Comparison of ENCODE assay signal across 2 cellular contexts in genomic region chr1:45412899-45413298, GRCh38.
TF ChIP-seq lines count a peak whose summit lies in the region.

No MANE protein-coding gene starts in this region.

TF ChIP-seq in GM12878, 131 proteins besides CTCF, POLR2A, EP300 and RAD21:
- no peak for TF ChIP-seq STAT1 (conservative IDR thresholded peaks at IDR 0.05)
- TF ChIP-seq FOXK2 (IDR thresholded peaks at IDR 0.05), result no peak
- no peak; the same call in 1 of the 2 replicates for TF ChIP-seq SMC3 (IDR thresholded peaks at IDR 0.05; ENCODE audit: borderline replicate concordance, low read length)
- no peak for TF ChIP-seq FOS (IDR thresholded peaks at IDR 0.05; ENCODE audit: borderline replicate concordance, extremely low read depth, insufficient read length)
- no peak for TF ChIP-seq FOXM1 (IDR thresholded peaks at IDR 0.05; ENCODE audit: low read depth, low read length)
- TF ChIP-seq ZZZ3 (IDR thresholded peaks at IDR 0.05; ENCODE audit: control insufficient read depth, insufficient read length, low read depth), result no peak
- no peak for TF ChIP-seq ZBED1 (IDR thresholded peaks at IDR 0.05; ENCODE audit: borderline replicate concordance)
- no peak for TF ChIP-seq ESRRA (IDR thresholded peaks at IDR 0.05; ENCODE audit: low read length)
- TF ChIP-seq HDAC2 (IDR thresholded peaks at IDR 0.05), result no peak
- TF ChIP-seq NRF1 (conservative IDR thresholded peaks at IDR 0.05; ENCODE audit: low read depth, low read length), result no peak
- no peak for TF ChIP-seq TCF3 (IDR thresholded peaks at IDR 0.05; ENCODE audit: borderline replicate concordance, insufficient read depth, low read depth, low read length)
- no peak for TF ChIP-seq SIX5 (IDR thresholded peaks at IDR 0.05; ENCODE audit: low read depth, low read length, severe bottlenecking)
- TF ChIP-seq, protein P1, sequence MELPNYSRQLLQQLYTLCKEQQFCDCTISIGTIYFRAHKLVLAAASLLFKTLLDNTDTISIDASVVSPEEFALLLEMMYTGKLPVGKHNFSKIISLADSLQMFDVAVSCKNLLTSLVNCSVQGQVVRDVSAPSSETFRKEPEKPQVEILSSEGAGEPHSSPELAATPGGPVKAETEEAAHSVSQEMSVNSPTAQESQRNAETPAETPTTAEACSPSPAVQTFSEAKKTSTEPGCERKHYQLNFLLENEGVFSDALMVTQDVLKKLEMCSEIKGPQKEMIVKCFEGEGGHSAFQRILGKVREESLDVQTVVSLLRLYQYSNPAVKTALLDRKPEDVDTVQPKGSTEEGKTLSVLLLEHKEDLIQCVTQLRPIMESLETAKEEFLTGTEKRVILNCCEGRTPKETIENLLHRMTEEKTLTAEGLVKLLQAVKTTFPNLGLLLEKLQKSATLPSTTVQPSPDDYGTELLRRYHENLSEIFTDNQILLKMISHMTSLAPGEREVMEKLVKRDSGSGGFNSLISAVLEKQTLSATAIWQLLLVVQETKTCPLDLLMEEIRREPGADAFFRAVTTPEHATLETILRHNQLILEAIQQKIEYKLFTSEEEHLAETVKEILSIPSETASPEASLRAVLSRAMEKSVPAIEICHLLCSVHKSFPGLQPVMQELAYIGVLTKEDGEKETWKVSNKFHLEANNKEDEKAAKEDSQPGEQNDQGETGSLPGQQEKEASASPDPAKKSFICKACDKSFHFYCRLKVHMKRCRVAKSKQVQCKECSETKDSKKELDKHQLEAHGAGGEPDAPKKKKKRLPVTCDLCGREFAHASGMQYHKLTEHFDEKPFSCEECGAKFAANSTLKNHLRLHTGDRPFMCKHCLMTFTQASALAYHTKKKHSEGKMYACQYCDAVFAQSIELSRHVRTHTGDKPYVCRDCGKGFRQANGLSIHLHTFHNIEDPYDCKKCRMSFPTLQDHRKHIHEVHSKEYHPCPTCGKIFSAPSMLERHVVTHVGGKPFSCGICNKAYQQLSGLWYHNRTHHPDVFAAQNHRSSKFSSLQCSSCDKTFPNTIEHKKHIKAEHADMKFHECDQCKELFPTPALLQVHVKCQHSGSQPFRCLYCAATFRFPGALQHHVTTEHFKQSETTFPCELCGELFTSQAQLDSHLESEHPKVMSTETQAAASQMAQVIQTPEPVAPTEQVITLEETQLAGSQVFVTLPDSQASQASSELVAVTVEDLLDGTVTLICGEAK (IDR thresholded peaks at IDR 0.05; ENCODE audit: borderline replicate concordance), result no peak; the same call in 1 of the 2 replicates
- no peak for TF ChIP-seq REST (IDR thresholded peaks at IDR 0.05; ENCODE audit: low read depth, low read length)

TF ChIP-seq in WTC11, 78 proteins besides CTCF, POLR2A, EP300 and RAD21:
- TF ChIP-seq NR3C1 (CRISPR knock-in tag; conservative IDR thresholded peaks at IDR 0.05; ENCODE audit: low read depth) (no peak), PRDM15 (CRISPR knock-in tag; IDR thresholded peaks at IDR 0.05) (no peak), ZNF396 (CRISPR knock-in tag; IDR thresholded peaks at IDR 0.05; ENCODE audit: borderline replicate concordance) (no peak), SMAD3 (CRISPR knock-in tag; IDR thresholded peaks at IDR 0.05; ENCODE audit: borderline replicate concordance) (no peak), IRF2 (CRISPR knock-in tag; IDR thresholded peaks at IDR 0.05; ENCODE audit: borderline replicate concordance, low read depth) (no peak), ATF6 (CRISPR knock-in tag; IDR thresholded peaks at IDR 0.05) (no peak), USF2 (CRISPR knock-in tag; IDR thresholded peaks at IDR 0.05) (no peak), CDX4 (CRISPR knock-in tag; IDR thresholded peaks at IDR 0.05; ENCODE audit: borderline replicate concordance) (no peak), KAT7 (CRISPR knock-in tag; IDR thresholded peaks at IDR 0.05; ENCODE audit: borderline replicate concordance) (no peak)
- TF ChIP-seq, protein P2, sequence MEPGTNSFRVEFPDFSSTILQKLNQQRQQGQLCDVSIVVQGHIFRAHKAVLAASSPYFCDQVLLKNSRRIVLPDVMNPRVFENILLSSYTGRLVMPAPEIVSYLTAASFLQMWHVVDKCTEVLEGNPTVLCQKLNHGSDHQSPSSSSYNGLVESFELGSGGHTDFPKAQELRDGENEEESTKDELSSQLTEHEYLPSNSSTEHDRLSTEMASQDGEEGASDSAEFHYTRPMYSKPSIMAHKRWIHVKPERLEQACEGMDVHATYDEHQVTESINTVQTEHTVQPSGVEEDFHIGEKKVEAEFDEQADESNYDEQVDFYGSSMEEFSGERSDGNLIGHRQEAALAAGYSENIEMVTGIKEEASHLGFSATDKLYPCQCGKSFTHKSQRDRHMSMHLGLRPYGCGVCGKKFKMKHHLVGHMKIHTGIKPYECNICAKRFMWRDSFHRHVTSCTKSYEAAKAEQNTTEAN (CRISPR knock-in tag; IDR thresholded peaks at IDR 0.05), result no peak
